In the genomic region with DNA sequence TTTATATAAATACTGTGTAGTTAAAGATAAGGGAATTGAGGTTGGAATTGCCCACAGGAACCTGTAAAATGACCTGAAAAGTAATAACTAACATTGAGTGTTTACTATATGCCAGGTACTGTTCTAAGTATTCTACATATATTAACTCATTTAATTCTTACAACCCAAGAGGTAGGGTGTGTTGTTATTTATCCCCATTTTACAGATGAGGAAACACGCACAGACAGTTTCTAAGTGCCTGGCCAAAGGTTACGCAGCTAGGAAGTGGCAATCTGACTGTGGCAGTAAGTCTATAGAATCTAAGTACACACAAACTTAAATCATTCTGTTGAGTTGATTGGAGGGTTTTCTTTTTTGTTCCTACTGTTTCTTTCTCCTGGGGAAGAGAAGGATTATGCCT, we compare ENCODE assay signal across 7 cellular contexts. TPM values are rescaled to one million over a fixed set of nuclear protein-coding genes. Genes with fewer than 3 reads are reported as not detected.
DNase-seq lines count a peak whose midpoint lies in the region; ATAC-seq, FAIRE-seq and TF ChIP-seq lines count a peak whose summit lies in the region.
"Had no signal": no experiment of that assay in that cellular context is flagged by ENCODE, and none has a peak within 500 bp of the region (broad histone marks: within the 10 kb centered on the region; RNA-seq: fewer than 3 reads in every experiment).

No MANE protein-coding gene starts in this region.

- POLR2A ChIA-PET in T-cell (lab: Charles Lee): interaction anchor here in 1 of 2 donors (0.6 kb wide), 1 partner anchor 195 kb away, joined by 5 read pairs; no protein-coding TSS in a partner anchor
- POLR2A ChIA-PET in naive thymus-derived CD8-positive, alpha-beta T cell (lab: Charles Lee): interaction anchor here (1.0 to 3.2 kb wide), 7 partner anchors 8 to 1114 kb away, joined by 3 to 13 read pairs (median 5); a partner anchor contains a TSS

- H3K9me3 Mint-ChIP-seq in T-cell: no peaks in the 10 kb centered on the region
- H3K9me3 Mint-ChIP-seq in naive thymus-derived CD8-positive, alpha-beta T cell: no peaks in the 10 kb centered on the region

- peak overlapping the region; percentile 77; the same call in 1 of the 2 replicates for H3K4me3 ChIP-seq in GM12865 (ENCODE audit: low read depth, low read length)

- DNase-seq in GM12865 (ENCODE audit: low read depth) (no peak), T-cell (no peak), GM19239 (ENCODE audit: insufficient read length, low spot score) (no peak), GDM1 (lab: John Stamatoyannopoulos, UW) (no peak)
- DNase-seq in naive thymus-derived CD8-positive, alpha-beta T cell: no peak

- no peak for TF ChIP-seq CTCF in GM12865 (IDR thresholded peaks at IDR 0.05; ENCODE audit: insufficient read depth, low read depth, low read length, missing control alignments)

- ATAC-seq in T-cell (replicated peaks in 1 of 4) (no peak), GM19467 (IDR thresholded peaks at IDR 0.05; ENCODE audit: unreplicated experiment) (no peak)
- ATAC-seq in naive thymus-derived CD8-positive, alpha-beta T cell: no peak

- no peaks in the 10 kb centered on the region for H3K27me3 Mint-ChIP-seq in T-cell
- H3K27me3 Mint-ChIP-seq in naive thymus-derived CD8-positive, alpha-beta T cell: no peaks in the 10 kb centered on the region

- peak overlapping the region; percentile 96 to 98 for H3K27ac Mint-ChIP-seq in T-cell
- H3K27ac Mint-ChIP-seq in naive thymus-derived CD8-positive, alpha-beta T cell: peak overlapping the region; percentile 92 to 99 (median 97)

- no peak for FAIRE-seq in GM19239 (lab: Jason Lieb, UNC)

- H3K4me1 Mint-ChIP-seq in T-cell: peaks cover 58 to 66% (median 62%) of the 10 kb centered on the region in 3 donors
- peaks cover 30 to 69% (median 59%) of the 10 kb centered on the region in 4 donors for H3K4me1 Mint-ChIP-seq in naive thymus-derived CD8-positive, alpha-beta T cell

- H3K36me3 Mint-ChIP-seq in T-cell: peaks cover 15% of the 10 kb centered on the region
- peaks cover 0 to 37% (median 11%) of the 10 kb centered on the region in 3 donors for H3K36me3 Mint-ChIP-seq in naive thymus-derived CD8-positive, alpha-beta T cell

- CTCF ChIA-PET in T-cell (lab: Charles Lee): interaction anchor here in 1 of 2 donors (0.9 kb wide), 1 partner anchor 1107 kb away, joined by 5 read pairs; no protein-coding TSS in a partner anchor

- peak overlapping the region; percentile 93 to 97 (median 94) for H3K4me3 Mint-ChIP-seq in T-cell
- peak overlapping the region; percentile 88 to 99 (median 93) for H3K4me3 Mint-ChIP-seq in naive thymus-derived CD8-positive, alpha-beta T cell

RNA-seq across cellular contexts. Expression of a gene that starts 1.1 kb away (rescaled TPM):
- 10 to 100 TPM; 12.8 to 25.6 (median 15.5) TPM for total RNA-seq in T-cell
- 10 to 100 TPM; 22.5 to 24.8 TPM for total RNA-seq in naive thymus-derived CD8-positive, alpha-beta T cell
- polyA plus RNA-seq in naive thymus-derived CD8-positive, alpha-beta T cell: 10 to 100 TPM; 42.2 to 53.3 (median 47.3) TPM

RNA-seq across cellular contexts. Expression of a gene that starts 5.2 kb away (rescaled TPM):
- total RNA-seq in T-cell: 10 to 100 TPM; 43.2 to 74.6 (median 66.4) TPM
- 10 to 100 TPM; 54.4 to 58.8 TPM for total RNA-seq in naive thymus-derived CD8-positive, alpha-beta T cell
- polyA plus RNA-seq in naive thymus-derived CD8-positive, alpha-beta T cell: 1 to 10 TPM; 4.3 to 6.9 (median 5.6) TPM
- total RNA-seq: smooth muscle cell had no signal
- polyA plus RNA-seq: smooth muscle cell had no signal

RNA-seq across cellular contexts. Expression of a gene that starts 8.3 kb away (rescaled TPM):
- total RNA-seq in T-cell: 10 to 100 TPM; 24.1 to 53.9 (median 46.2) TPM
- 10 to 100 TPM; 44.6 to 49.0 TPM for total RNA-seq in naive thymus-derived CD8-positive, alpha-beta T cell
- polyA plus RNA-seq in naive thymus-derived CD8-positive, alpha-beta T cell: 100 to 1,000 TPM in 1 of 3 donors, 10 to 100 TPM in 2; 71.3 to 101 (median 80.5) TPM

RNA-seq across cellular contexts. Expression of a gene that starts 11.1 kb away (rescaled TPM):
- total RNA-seq in T-cell: 10 to 100 TPM; 45.4 to 72.9 (median 71.7) TPM
- total RNA-seq in naive thymus-derived CD8-positive, alpha-beta T cell: 10 to 100 TPM; 59.5 to 64.8 TPM
- 1 to 10 TPM; 2.2 to 6.6 (median 4.5) TPM for polyA plus RNA-seq in naive thymus-derived CD8-positive, alpha-beta T cell

RNA-seq across cellular contexts. Expression of a gene that starts 23.1 kb away (rescaled TPM):
- 1 to 10 TPM in 3 of 5 donors, under 1 TPM in 2; 0.76 to 2.1 (median 1.2) TPM for total RNA-seq in T-cell
- total RNA-seq in naive thymus-derived CD8-positive, alpha-beta T cell: 1 to 10 TPM; 1.4 to 1.6 TPM
- polyA plus RNA-seq in naive thymus-derived CD8-positive, alpha-beta T cell: not detected
